1 cellular context compared by ENCODE assay signal in the genomic region with DNA sequence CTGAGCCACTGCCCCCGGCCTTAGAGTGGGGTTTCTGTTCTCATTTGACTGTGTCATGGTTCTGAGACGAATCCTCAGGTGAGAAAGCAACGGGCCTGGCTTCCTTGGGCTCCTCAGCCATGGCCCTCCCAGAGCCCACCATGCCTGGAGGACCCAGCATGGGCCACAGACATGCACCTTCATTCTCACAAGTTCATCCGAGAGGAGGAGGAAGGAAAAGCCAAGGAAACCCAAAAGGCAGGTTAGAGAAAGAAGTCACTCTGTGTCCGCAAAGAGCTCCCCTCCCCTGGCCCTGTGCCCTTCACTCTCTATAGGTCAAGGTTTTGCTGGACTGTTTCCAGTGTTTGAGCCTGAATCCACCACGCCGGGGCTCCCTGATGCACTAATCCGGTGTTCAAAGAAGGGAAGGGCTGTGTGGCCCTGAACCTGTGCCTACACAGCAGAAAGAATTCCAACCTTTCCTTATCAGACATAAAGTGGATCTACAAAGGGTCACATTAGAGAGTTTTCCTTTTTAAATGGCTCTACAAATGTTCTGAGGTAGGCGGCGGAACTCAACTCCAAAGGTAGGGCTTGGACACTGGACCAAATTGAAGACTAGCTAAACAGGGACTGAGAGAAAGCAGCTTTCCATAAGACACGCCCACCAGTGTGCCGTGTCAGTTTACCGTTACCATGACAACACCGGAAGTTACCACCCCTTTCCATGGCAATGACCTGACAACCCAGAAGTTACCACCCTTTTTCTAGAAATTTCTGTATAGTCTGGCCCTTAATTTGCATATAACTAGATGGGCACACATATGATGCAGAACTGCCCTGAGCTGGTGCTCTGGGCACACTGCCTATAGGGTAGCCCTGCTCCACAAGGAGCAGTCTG.
TF ChIP-seq lines count a peak whose summit lies in the region.

No MANE protein-coding gene starts in this region.

TF ChIP-seq in HepG2, 621 proteins besides CTCF, POLR2A, EP300 and RAD21 (continued from another document and continues in another):
- 0 out of 2 replicates have a peak, but pooled peaks have one; percentile 29 for TF ChIP-seq ZNF142 (CRISPR knock-in tag; IDR thresholded peaks at IDR 0.05)
- TF ChIP-seq RBM22 (optimal IDR thresholded peaks at IDR 0.05; ENCODE audit: low read length): peak; percentile 36
- TF ChIP-seq, protein P1, sequence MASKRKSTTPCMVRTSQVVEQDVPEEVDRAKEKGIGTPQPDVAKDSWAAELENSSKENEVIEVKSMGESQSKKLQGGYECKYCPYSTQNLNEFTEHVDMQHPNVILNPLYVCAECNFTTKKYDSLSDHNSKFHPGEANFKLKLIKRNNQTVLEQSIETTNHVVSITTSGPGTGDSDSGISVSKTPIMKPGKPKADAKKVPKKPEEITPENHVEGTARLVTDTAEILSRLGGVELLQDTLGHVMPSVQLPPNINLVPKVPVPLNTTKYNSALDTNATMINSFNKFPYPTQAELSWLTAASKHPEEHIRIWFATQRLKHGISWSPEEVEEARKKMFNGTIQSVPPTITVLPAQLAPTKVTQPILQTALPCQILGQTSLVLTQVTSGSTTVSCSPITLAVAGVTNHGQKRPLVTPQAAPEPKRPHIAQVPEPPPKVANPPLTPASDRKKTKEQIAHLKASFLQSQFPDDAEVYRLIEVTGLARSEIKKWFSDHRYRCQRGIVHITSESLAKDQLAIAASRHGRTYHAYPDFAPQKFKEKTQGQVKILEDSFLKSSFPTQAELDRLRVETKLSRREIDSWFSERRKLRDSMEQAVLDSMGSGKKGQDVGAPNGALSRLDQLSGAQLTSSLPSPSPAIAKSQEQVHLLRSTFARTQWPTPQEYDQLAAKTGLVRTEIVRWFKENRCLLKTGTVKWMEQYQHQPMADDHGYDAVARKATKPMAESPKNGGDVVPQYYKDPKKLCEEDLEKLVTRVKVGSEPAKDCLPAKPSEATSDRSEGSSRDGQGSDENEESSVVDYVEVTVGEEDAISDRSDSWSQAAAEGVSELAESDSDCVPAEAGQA (IDR thresholded peaks at IDR 0.05; ENCODE audit: low read depth): no peak
- TF ChIP-seq, protein P1 (CRISPR knock-in tag; IDR thresholded peaks at IDR 0.05; ENCODE audit: borderline replicate concordance): no peak
- peak; percentile 64 for TF ChIP-seq ELF3 (CRISPR knock-in tag; IDR thresholded peaks at IDR 0.05)
- no peak; the same call in 1 of the 2 replicates for TF ChIP-seq ZNF569 (CRISPR knock-in tag; IDR thresholded peaks at IDR 0.05; ENCODE audit: borderline replicate concordance)
- peak; percentile 81 for TF ChIP-seq GABPB1 (CRISPR knock-in tag; IDR thresholded peaks at IDR 0.05)
- no peak for TF ChIP-seq ZKSCAN5 (CRISPR knock-in tag; IDR thresholded peaks at IDR 0.05)
- peak; percentile 46; the same call in 1 of the 2 replicates for TF ChIP-seq SRY (CRISPR knock-in tag; IDR thresholded peaks at IDR 0.05)
- TF ChIP-seq, protein P2, sequence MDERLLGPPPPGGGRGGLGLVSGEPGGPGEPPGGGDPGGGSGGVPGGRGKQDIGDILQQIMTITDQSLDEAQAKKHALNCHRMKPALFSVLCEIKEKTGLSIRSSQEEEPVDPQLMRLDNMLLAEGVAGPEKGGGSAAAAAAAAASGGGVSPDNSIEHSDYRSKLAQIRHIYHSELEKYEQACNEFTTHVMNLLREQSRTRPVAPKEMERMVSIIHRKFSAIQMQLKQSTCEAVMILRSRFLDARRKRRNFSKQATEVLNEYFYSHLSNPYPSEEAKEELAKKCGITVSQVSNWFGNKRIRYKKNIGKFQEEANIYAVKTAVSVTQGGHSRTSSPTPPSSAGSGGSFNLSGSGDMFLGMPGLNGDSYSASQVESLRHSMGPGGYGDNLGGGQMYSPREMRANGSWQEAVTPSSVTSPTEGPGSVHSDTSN (CRISPR knock-in tag; IDR thresholded peaks at IDR 0.05): peak; percentile 55
- TF ChIP-seq KDM1A (CRISPR knock-in tag; IDR thresholded peaks at IDR 0.05): no peak
- TF ChIP-seq ZNF33A (CRISPR knock-in tag; IDR thresholded peaks at IDR 0.05; ENCODE audit: borderline replicate concordance): no peak
- 0 out of 2 replicates have a peak, but pooled peaks have one; percentile 38 for TF ChIP-seq ZNF614 (CRISPR knock-in tag; IDR thresholded peaks at IDR 0.05; ENCODE audit: borderline replicate concordance)
- TF ChIP-seq STAT5B (CRISPR knock-in tag; IDR thresholded peaks at IDR 0.05): 0 out of 2 replicates have a peak, but pooled peaks have one; percentile 4
- no peak for TF ChIP-seq ZNF253 (CRISPR knock-in tag; IDR thresholded peaks at IDR 0.05; ENCODE audit: borderline replicate concordance)
- peak; percentile 93 for TF ChIP-seq MEF2D (CRISPR knock-in tag; IDR thresholded peaks at IDR 0.05)
- TF ChIP-seq, protein P3, sequence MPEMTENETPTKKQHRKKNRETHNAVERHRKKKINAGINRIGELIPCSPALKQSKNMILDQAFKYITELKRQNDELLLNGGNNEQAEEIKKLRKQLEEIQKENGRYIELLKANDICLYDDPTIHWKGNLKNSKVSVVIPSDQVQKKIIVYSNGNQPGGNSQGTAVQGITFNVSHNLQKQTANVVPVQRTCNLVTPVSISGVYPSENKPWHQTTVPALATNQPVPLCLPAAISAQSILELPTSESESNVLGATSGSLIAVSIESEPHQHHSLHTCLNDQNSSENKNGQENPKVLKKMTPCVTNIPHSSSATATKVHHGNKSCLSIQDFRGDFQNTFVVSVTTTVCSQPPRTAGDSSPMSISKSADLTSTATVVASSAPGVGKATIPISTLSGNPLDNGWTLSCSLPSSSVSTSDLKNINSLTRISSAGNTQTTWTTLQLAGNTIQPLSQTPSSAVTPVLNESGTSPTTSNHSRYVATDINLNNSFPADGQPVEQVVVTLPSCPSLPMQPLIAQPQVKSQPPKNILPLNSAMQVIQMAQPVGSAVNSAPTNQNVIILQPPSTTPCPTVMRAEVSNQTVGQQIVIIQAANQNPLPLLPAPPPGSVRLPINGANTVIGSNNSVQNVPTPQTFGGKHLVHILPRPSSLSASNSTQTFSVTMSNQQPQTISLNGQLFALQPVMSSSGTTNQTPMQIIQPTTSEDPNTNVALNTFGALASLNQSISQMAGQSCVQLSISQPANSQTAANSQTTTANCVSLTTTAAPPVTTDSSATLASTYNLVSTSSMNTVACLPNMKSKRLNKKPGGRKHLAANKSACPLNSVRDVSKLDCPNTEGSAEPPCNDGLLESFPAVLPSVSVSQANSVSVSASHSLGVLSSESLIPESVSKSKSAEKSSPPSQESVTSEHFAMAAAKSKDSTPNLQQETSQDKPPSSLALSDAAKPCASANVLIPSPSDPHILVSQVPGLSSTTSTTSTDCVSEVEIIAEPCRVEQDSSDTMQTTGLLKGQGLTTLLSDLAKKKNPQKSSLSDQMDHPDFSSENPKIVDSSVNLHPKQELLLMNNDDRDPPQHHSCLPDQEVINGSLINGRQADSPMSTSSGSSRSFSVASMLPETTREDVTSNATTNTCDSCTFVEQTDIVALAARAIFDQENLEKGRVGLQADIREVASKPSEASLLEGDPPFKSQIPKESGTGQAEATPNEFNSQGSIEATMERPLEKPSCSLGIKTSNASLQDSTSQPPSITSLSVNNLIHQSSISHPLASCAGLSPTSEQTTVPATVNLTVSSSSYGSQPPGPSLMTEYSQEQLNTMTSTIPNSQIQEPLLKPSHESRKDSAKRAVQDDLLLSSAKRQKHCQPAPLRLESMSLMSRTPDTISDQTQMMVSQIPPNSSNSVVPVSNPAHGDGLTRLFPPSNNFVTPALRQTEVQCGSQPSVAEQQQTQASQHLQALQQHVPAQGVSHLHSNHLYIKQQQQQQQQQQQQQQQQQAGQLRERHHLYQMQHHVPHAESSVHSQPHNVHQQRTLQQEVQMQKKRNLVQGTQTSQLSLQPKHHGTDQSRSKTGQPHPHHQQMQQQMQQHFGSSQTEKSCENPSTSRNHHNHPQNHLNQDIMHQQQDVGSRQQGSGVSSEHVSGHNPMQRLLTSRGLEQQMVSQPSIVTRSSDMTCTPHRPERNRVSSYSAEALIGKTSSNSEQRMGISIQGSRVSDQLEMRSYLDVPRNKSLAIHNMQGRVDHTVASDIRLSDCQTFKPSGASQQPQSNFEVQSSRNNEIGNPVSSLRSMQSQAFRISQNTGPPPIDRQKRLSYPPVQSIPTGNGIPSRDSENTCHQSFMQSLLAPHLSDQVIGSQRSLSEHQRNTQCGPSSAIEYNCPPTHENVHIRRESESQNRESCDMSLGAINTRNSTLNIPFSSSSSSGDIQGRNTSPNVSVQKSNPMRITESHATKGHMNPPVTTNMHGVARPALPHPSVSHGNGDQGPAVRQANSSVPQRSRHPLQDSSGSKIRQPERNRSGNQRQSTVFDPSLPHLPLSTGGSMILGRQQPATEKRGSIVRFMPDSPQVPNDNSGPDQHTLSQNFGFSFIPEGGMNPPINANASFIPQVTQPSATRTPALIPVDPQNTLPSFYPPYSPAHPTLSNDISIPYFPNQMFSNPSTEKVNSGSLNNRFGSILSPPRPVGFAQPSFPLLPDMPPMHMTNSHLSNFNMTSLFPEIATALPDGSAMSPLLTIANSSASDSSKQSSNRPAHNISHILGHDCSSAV (CRISPR knock-in tag; IDR thresholded peaks at IDR 0.05; ENCODE audit: borderline replicate concordance): no peak
- 0 out of 2 replicates have a peak, but pooled peaks have one; percentile 17 for TF ChIP-seq ZNF256 (CRISPR knock-in tag; conservative IDR thresholded peaks at IDR 0.05)
- TF ChIP-seq, protein P4, sequence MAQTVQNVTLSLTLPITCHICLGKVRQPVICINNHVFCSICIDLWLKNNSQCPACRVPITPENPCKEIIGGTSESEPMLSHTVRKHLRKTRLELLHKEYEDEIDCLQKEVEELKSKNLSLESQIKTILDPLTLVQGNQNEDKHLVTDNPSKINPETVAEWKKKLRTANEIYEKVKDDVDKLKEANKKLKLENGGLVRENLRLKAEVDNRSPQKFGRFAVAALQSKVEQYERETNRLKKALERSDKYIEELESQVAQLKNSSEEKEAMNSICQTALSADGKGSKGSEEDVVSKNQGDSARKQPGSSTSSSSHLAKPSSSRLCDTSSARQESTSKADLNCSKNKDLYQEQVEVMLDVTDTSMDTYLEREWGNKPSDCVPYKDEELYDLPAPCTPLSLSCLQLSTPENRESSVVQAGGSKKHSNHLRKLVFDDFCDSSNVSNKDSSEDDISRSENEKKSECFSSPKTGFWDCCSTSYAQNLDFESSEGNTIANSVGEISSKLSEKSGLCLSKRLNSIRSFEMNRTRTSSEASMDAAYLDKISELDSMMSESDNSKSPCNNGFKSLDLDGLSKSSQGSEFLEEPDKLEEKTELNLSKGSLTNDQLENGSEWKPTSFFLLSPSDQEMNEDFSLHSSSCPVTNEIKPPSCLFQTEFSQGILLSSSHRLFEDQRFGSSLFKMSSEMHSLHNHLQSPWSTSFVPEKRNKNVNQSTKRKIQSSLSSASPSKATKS (CRISPR knock-in tag; IDR thresholded peaks at IDR 0.05): no peak
- peak; percentile 29; the same call in 1 of the 2 replicates for TF ChIP-seq ATF1 (CRISPR knock-in tag; IDR thresholded peaks at IDR 0.05)
